8 cellular contexts compared by ENCODE assay signal in the genomic region with DNA sequence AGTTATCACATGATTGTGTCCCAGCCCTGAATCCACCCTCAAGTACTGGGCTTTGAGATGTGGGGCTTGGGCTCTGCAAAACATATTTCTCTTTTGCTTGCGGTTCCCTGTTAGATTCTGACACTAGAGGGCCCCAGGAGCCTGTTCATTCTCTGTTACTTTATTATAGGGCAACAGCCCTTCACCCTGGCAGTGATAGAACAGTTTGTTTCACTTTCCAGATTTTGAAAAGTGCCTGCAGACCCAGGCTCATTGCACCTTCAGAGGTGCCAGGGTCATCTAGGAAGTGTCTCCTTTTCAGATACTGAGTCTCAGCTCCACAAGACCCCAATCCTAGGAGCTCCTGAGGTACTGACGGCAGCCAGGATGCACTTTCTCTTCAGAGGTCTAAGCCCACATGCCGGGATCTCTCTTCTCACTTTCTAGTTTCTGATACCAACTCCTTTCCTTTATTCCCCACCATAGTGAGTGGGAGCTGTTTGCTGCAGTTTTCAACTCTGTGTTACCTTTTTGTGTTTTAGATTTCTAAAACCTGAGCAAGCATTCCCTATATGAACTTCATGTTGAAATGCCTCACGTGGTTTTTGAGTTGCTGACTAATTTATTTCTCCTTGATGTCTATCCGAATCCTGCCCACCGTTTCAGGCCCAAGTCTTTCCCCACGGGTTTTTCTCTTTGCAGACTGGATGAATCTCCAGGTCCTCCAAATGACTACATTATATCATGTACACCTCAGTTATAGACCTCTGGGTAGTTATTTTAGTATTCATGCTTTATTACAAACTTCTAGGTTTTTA.
DNase-seq lines count a peak whose midpoint lies in the region; ATAC-seq and TF ChIP-seq lines count a peak whose summit lies in the region.

No MANE protein-coding gene starts in this region.

- DNase-seq in NCI-H510A (lab: John Stamatoyannopoulos, UW): peak; percentile 47
- peak; percentile 52 to 63 for DNase-seq in activated CD4-positive, alpha-beta T cell treated with anti-CD3 and anti-CD28 coated beads for 4 hours
- peak in 1 of 2 donors; percentile 54 for DNase-seq in memory B cell (ENCODE audit: low spot score in 2 of 2)
- DNase-seq in stromal cell of bone marrow (ENCODE audit: low read depth): peak; percentile 44

- no peaks in the 10 kb centered on the region for H3K4me1 Mint-ChIP-seq in memory B cell

- H3K9me3 Mint-ChIP-seq in memory B cell: no peaks in the 10 kb centered on the region

- H3K9ac ChIP-seq in duodenal mucosa (ENCODE audit: low read depth in 1 of 2, low read length in 2 of 2): peak overlapping the region; percentile 40 to 49

- H3K36me3 ChIP-seq in duodenal mucosa (ENCODE audit: control insufficient read depth in 1 of 2, insufficient read depth in 2 of 2, low read length in 2 of 2): no peaks in the 10 kb centered on the region

- H3K4me3 Mint-ChIP-seq in memory B cell: peak overlapping the region; percentile 50

- H3K36me3 Mint-ChIP-seq in memory B cell: no peaks in the 10 kb centered on the region

- TF ChIP-seq CTCF in 22Rv1 (IDR thresholded peaks at IDR 0.05) (peak; percentile 84), GM12874 (IDR thresholded peaks at IDR 0.05; ENCODE audit: insufficient read depth, low read depth, low read length) (peak; percentile 66)

- peaks cover 3% of the 10 kb centered on the region for H3K27me3 Mint-ChIP-seq in memory B cell

- H3K27me3 ChIP-seq in duodenal mucosa (ENCODE audit: control insufficient read depth in 1 of 2, insufficient read depth in 2 of 2, low read length in 2 of 2): peaks cover 9 to 10% of the 10 kb centered on the region in 2 donors

- no peak overlapping the region for H3K27ac Mint-ChIP-seq in memory B cell

- no peak overlapping the region for H3K27ac ChIP-seq in 22Rv1
- H3K27ac ChIP-seq in duodenal mucosa (ENCODE audit: low read depth, low read length): no peak overlapping the region

- ATAC-seq in HG03280 (IDR thresholded peaks at IDR 0.05; ENCODE audit: unreplicated experiment) (peak; percentile 89), memory B cell (ENCODE audit: low read depth) (peak; percentile 91)

- H3K9me3 ChIP-seq in duodenal mucosa (ENCODE audit: control insufficient read depth in 1 of 2, low read length in 2 of 2): no peaks in the 10 kb centered on the region

- H3K4me3 ChIP-seq in duodenal mucosa (ENCODE audit: low read depth in 1 of 2, low read length in 2 of 2): peak overlapping the region; percentile 62 to 71

- H3K4me1 ChIP-seq in duodenal mucosa (ENCODE audit: control insufficient read depth in 1 of 2, insufficient read depth in 2 of 2, low read length in 2 of 2): peaks cover 0 to 4% of the 10 kb centered on the region in 2 donors
